ENCODE assay signal across 19 cellular contexts in the genomic region with DNA sequence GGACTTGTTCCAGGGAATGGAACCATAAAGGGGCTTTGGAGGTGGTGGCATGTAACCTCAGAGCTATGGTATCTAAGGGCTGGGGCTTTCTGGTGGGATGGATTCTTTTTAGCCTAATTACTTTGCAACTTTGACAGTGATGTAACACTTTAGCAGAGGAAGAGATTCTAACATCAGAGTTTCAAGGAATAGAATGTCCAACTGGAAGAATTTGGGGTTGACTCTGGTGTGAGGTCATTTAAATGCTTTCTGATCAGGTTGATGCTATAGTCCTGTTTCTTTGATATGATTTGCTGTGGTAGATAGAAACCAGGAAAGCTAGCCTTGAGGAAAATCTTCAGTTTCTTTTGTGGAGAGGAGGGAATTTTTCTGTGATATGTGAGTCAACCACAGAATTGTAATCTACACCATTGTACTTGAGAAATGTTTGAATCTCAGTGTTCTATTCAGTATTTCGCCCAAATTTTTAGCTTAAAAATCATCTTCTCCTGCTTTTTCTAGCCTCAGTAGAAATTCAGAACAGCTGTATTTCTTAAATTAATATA. TPM values are rescaled to one million over a fixed set of nuclear protein-coding genes. Genes with fewer than 3 reads are reported as not detected.
DNase-seq lines count a peak whose midpoint lies in the region; TF ChIP-seq lines count a peak whose summit lies in the region.
"Had no signal": no experiment of that assay in that cellular context is flagged by ENCODE, and none has a peak within 500 bp of the region (broad histone marks: within the 10 kb centered on the region; RNA-seq: fewer than 3 reads in every experiment).

No MANE protein-coding gene starts in this region.

- H3K36me3 ChIP-seq in HUES6 (ENCODE audit: control insufficient read depth, insufficient read depth, low read length) (peaks cover 3% of the 10 kb centered on the region; the same call in 1 of the 2 replicates), WERI-Rb-1 (peaks cover 11% of the 10 kb centered on the region), neuronal stem cell (replicated peaks in 1 of 2; ENCODE audit: control insufficient read depth in 2 of 2, insufficient read depth in 2 of 2, low read length in 2 of 2) (peaks cover 5 to 74% of the 10 kb centered on the region in 2 donors)

- H3K4me2 ChIP-seq in neuronal stem cell (ENCODE audit: insufficient read depth, low read length, poor library complexity, severe bottlenecking), result no peak overlapping the region

- no peak overlapping the region for H2BK12ac ChIP-seq in neuronal stem cell (ENCODE audit: low read length)

- H3K23ac ChIP-seq in neuronal stem cell (ENCODE audit: low read depth, low read length, poor library complexity), result no peak overlapping the region

- peak overlapping the region; percentile 25 for H3K27ac Mint-ChIP-seq in Calu3 (ENCODE audit: unreplicated experiment)
- H3K27ac Mint-ChIP-seq: activated CD4-positive, alpha-beta memory T cell treated with anti-CD3 and anti-CD28 coated beads for 36 hours; activated naive CD8-positive, alpha-beta T cell treated with anti-CD3 and anti-CD28 coated beads for 36 hours; WTC11 had no signal

- no TSS peak for BruUV-seq in Calu3 (replicated peaks; lab: Mats Ljungman, UMichigan)

- H2BK120ac ChIP-seq in neuronal stem cell (ENCODE audit: low read depth, low read length), result no peak overlapping the region

- no CpG with 5 or more reads among the region's 1 CpG for WGBS in neuronal stem cell (ENCODE audit: extremely low coverage in 2 of 2, insufficient read length in 2 of 2, insufficient replicate concordance in 1 of 2), 2 donors

- no peaks in the 10 kb centered on the region for H3K79me1 ChIP-seq in neuronal stem cell (ENCODE audit: low read depth, low read length)

- no peak overlapping the region for H2BK5ac ChIP-seq in neuronal stem cell (ENCODE audit: low read length)

- H3K27ac ChIP-seq in HUES6 (ENCODE audit: low read depth, low read length), result peak overlapping the region; percentile 47; the same call in 1 of the 2 replicates
- H3K27ac ChIP-seq in WERI-Rb-1, result peak overlapping the region; percentile 31; the same call in 1 of the 2 replicates
- no peak overlapping the region for H3K27ac ChIP-seq in neuronal stem cell (replicated peaks; ENCODE audit: low read length)
- no peak overlapping the region for H3K27ac ChIP-seq in dorsolateral prefrontal cortex
- H3K27ac ChIP-seq: HL-60, left ventricle myocardium inferior, right atrium auricular region had no signal

- H3K27me3 Mint-ChIP-seq in Calu3 (ENCODE audit: unreplicated experiment), result no peaks in the 10 kb centered on the region
- H3K27me3 Mint-ChIP-seq: activated CD4-positive, alpha-beta memory T cell treated with anti-CD3 and anti-CD28 coated beads for 36 hours; activated naive CD8-positive, alpha-beta T cell treated with anti-CD3 and anti-CD28 coated beads for 36 hours had no signal

- H3K9me3 ChIP-seq in HUES6 (ENCODE audit: control insufficient read depth, insufficient read depth, low read depth, low read length) (no peaks in the 10 kb centered on the region), WERI-Rb-1 (ENCODE audit: severe bottlenecking) (no peaks in the 10 kb centered on the region), neuronal stem cell (replicated peaks in 1 of 2; ENCODE audit: control insufficient read depth in 2 of 2, insufficient read depth in 1 of 2, low read depth in 1 of 2, low read length in 2 of 2) (no peaks in the 10 kb centered on the region)
- H3K9me3 ChIP-seq: left ventricle myocardium inferior, right atrium auricular region had no signal

- no peak overlapping the region for H4K91ac ChIP-seq in neuronal stem cell (ENCODE audit: low read depth, low read length, poor library complexity)

- H3K14ac ChIP-seq in neuronal stem cell (ENCODE audit: low read length), result no peak overlapping the region

- no peaks in the 10 kb centered on the region for H3K4me1 ChIP-seq in HUES6 (ENCODE audit: control insufficient read depth, insufficient read depth, low read length)
- peaks cover 3% of the 10 kb centered on the region in 2 donors for H3K4me1 ChIP-seq in neuronal stem cell (ENCODE audit: control insufficient read depth in 2 of 2, insufficient read depth in 1 of 2, low read depth in 1 of 2, low read length in 2 of 2)
- H3K4me1 ChIP-seq: right atrium auricular region had no signal

- H3K27me3 ChIP-seq in HUES6 (ENCODE audit: control insufficient read depth, insufficient read depth, low read length) (no peaks in the 10 kb centered on the region), WERI-Rb-1 (ENCODE audit: insufficient read depth, low read depth, severe bottlenecking) (no peaks in the 10 kb centered on the region), neuronal stem cell (ENCODE audit: control insufficient read depth in 3 of 3, insufficient read depth in 3 of 3, low read depth in 1 of 3, low read length in 3 of 3) (no peaks in the 10 kb centered on the region), dorsolateral prefrontal cortex (no peaks in the 10 kb centered on the region)
- H3K27me3 ChIP-seq: right atrium auricular region had no signal

- no peak overlapping the region for H2AFZ ChIP-seq in neuronal stem cell (ENCODE audit: low read length)

- DNase-seq in Calu3 (no peak), WERI-Rb-1 (no peak), glomerular visceral epithelial cell (ENCODE audit: extremely low spot score) (peak; percentile 7), neuronal stem cell (ENCODE audit: low spot score) (no peak), dorsolateral prefrontal cortex (no peak), iPS-NIHi7 (ENCODE audit: extremely low spot score) (no peak), NCI-H1092 (lab: John Stamatoyannopoulos, UW) (no peak)
- DNase-seq: activated CD4-positive, alpha-beta memory T cell treated with anti-CD3 and anti-CD28 coated beads for 36 hours; activated naive CD8-positive, alpha-beta T cell treated with anti-CD3 and anti-CD28 coated beads for 36 hours; activated T-cell treated with anti-CD3 and anti-CD28 coated beads, Interleukin-2, amount 50 U/mL, for 1 hour; erythroblast; left ventricle myocardium inferior; NCI-H2029 treated with DMSO at 0.1 percent for 48 hours; NCI-H510A; occipital lobe had no signal

- TF ChIP-seq CTCF in Calu3 (IDR thresholded peaks at IDR 0.05; ENCODE audit: unreplicated experiment) (no peak), WERI-Rb-1 (IDR thresholded peaks at IDR 0.05; ENCODE audit: low read depth, low read length) (no peak), dorsolateral prefrontal cortex (IDR thresholded peaks at IDR 0.05 in 54 of 56, conservative IDR thresholded peaks at IDR 0.05 in 2 of 56; ENCODE audit: low read depth in 1 of 56, partially characterized antibody in 56 of 56) (no peak)

- H3K9ac ChIP-seq in HUES6 (ENCODE audit: low read length), result no peak overlapping the region
- H3K9ac ChIP-seq in neuronal stem cell (ENCODE audit: low read depth, low read length, poor library complexity), result no peak overlapping the region

- H3K36me3 Mint-ChIP-seq in Calu3 (ENCODE audit: insufficient read depth, unreplicated experiment), result peaks cover 36% of the 10 kb centered on the region

- no peak overlapping the region for H3K4me3 Mint-ChIP-seq in Calu3 (ENCODE audit: low read depth, unreplicated experiment)
- H3K4me3 Mint-ChIP-seq: activated CD4-positive, alpha-beta memory T cell treated with anti-CD3 and anti-CD28 coated beads for 36 hours; activated naive CD8-positive, alpha-beta T cell treated with anti-CD3 and anti-CD28 coated beads for 36 hours; WTC11 had no signal

- H3K4me1 Mint-ChIP-seq in Calu3 (ENCODE audit: low read depth, unreplicated experiment), result no peaks in the 10 kb centered on the region

- no peak overlapping the region for H2AK5ac ChIP-seq in neuronal stem cell (ENCODE audit: low read depth, low read length)

- no peak overlapping the region for H2BK15ac ChIP-seq in neuronal stem cell (ENCODE audit: low read length)

- no peak overlapping the region for H3K18ac ChIP-seq in neuronal stem cell (ENCODE audit: low read length)

- CTCF ChIA-PET in Calu3 (lab: Charles Lee), result no interaction called here

- no peak overlapping the region for H3K4ac ChIP-seq in neuronal stem cell (ENCODE audit: low read length)

- intact Hi-C loops in Calu3 (cut with micrococcal nuclease; ENCODE audit: unreplicated experiment), result no loop called here
- intact Hi-C loops in dorsolateral prefrontal cortex (cut with DNase I), result no loop called here

- H3K4me3 ChIP-seq in HUES6 (ENCODE audit: low read depth, low read length), result no peak overlapping the region
- H3K4me3 ChIP-seq in WERI-Rb-1 (ENCODE audit: low read depth, low read length), result no peak overlapping the region
- no peak overlapping the region for H3K4me3 ChIP-seq in neuronal stem cell (ENCODE audit: low read length in 2 of 2)
- H3K4me3 ChIP-seq in dorsolateral prefrontal cortex, result peak overlapping the region in 22 of 59 donors; percentile 2 to 48 (median 16)
- H3K4me3 ChIP-seq: left ventricle myocardium inferior, right atrium auricular region had no signal

- H4K8ac ChIP-seq in neuronal stem cell (ENCODE audit: low read depth, low read length), result no peak overlapping the region

- H3K9me3 Mint-ChIP-seq in Calu3 (ENCODE audit: low read depth, unreplicated experiment), result no peaks in the 10 kb centered on the region
- H3K9me3 Mint-ChIP-seq: activated CD4-positive, alpha-beta memory T cell treated with anti-CD3 and anti-CD28 coated beads for 36 hours; activated naive CD8-positive, alpha-beta T cell treated with anti-CD3 and anti-CD28 coated beads for 36 hours; WTC11 had no signal

RNA-seq across cellular contexts. Expression of a gene that starts 40.0 kb away (rescaled TPM):
- 267 and 361 TPM in 2 replicates for total RNA-seq in Calu3 (2022)
- polyA plus RNA-seq in neuronal stem cell (2013, experiment 1 of 2), result 36.4 TPM
- 39.2 TPM for polyA plus RNA-seq in neuronal stem cell (2013, experiment 2 of 2)
- 100 to 1,000 TPM in 117 of 120 experiments, 10 to 100 TPM in 3; 90.0 to 170 (median 123) TPM for total RNA-seq in dorsolateral prefrontal cortex

Comparison
In these comparisons a context has a peak if more than half of its experiments do, and no peak if none do; other contexts are left out.
1. H3K27ac ChIP-seq: peak in HUES6 (single experiment) and WERI-Rb-1 (single experiment); none in neuronal stem cell (single experiment) and dorsolateral prefrontal cortex (0 of 59).